Comparison of ENCODE assay signal across 1 cellular context in the genomic region with DNA sequence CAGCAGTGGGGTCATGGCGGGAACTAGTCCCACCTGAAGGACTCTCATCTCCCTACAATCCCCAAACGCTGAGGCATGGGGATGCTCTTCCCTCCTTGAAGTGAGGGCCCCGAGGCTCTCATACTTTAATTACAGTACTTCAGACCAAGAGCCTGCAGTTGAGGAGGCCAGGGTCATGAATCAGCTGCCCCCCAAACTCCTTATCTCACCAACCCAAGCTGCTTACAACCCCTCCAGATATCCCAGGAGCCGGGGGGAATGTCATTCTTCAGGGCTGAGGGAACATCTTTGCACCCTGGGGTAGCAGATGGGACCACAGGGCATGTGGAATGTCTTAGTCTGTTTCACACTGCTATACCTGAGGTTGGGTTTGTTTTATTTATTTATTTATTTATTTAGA.
TF ChIP-seq lines count a peak whose summit lies in the region.

No MANE protein-coding gene starts in this region.

TF ChIP-seq in K562, 482 proteins besides CTCF, POLR2A, EP300 and RAD21:
- no peak for TF ChIP-seq C11orf30 (IDR thresholded peaks at IDR 0.05; ENCODE audit: low read depth)
- no peak for TF ChIP-seq TAF15 (IDR thresholded peaks at IDR 0.05; ENCODE audit: low read depth, low read length)
- TF ChIP-seq, protein P1, sequence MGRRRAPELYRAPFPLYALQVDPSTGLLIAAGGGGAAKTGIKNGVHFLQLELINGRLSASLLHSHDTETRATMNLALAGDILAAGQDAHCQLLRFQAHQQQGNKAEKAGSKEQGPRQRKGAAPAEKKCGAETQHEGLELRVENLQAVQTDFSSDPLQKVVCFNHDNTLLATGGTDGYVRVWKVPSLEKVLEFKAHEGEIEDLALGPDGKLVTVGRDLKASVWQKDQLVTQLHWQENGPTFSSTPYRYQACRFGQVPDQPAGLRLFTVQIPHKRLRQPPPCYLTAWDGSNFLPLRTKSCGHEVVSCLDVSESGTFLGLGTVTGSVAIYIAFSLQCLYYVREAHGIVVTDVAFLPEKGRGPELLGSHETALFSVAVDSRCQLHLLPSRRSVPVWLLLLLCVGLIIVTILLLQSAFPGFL (CRISPR knock-in tag; IDR thresholded peaks at IDR 0.05): no peak
- TF ChIP-seq ARID1B (IDR thresholded peaks at IDR 0.05): no peak
- TF ChIP-seq THRA (IDR thresholded peaks at IDR 0.05): no peak
- peak; percentile 63 for TF ChIP-seq CBFA2T3 (IDR thresholded peaks at IDR 0.05)
- TF ChIP-seq ZEB2 (IDR thresholded peaks at IDR 0.05): no peak
- TF ChIP-seq ZNF384 (IDR thresholded peaks at IDR 0.05; ENCODE audit: low read depth, low read length): no peak
- TF ChIP-seq TCF3 (CRISPR knock-in tag; IDR thresholded peaks at IDR 0.05): peak; percentile 8; the same call in 1 of the 2 replicates
- TF ChIP-seq YY1 (IDR thresholded peaks at IDR 0.05; ENCODE audit: borderline replicate concordance in 1 of 3, control insufficient read depth in 1 of 3, extremely low read depth in 1 of 3, insufficient read depth in 3 of 3, insufficient read length in 1 of 3, insufficient replicate concordance in 2 of 3, low read depth in 1 of 3, low read length in 2 of 3): no peak
- TF ChIP-seq ZKSCAN8 (CRISPR knock-in tag; IDR thresholded peaks at IDR 0.05): no peak
- TF ChIP-seq NUFIP1 (IDR thresholded peaks at IDR 0.05; ENCODE audit: partially characterized antibody): no peak
- TF ChIP-seq PHF8 (IDR thresholded peaks at IDR 0.05; ENCODE audit: borderline replicate concordance, low read length): no peak
- TF ChIP-seq MECOM (CRISPR knock-in tag; IDR thresholded peaks at IDR 0.05): no peak
- no peak for TF ChIP-seq HDAC8 (tag; IDR thresholded peaks at IDR 0.05)
- TF ChIP-seq CBX3 (IDR thresholded peaks at IDR 0.05; ENCODE audit: borderline replicate concordance in 1 of 2, low read length in 2 of 2): no peak
- no peak for TF ChIP-seq ZBTB40 (IDR thresholded peaks at IDR 0.05)
- no peak for TF ChIP-seq ZBTB40 (CRISPR knock-in tag; IDR thresholded peaks at IDR 0.05)
- peak; percentile 48; the same call in 1 of the 2 replicates for TF ChIP-seq CBFA2T2 (conservative IDR thresholded peaks at IDR 0.05)
- TF ChIP-seq, protein P2, sequence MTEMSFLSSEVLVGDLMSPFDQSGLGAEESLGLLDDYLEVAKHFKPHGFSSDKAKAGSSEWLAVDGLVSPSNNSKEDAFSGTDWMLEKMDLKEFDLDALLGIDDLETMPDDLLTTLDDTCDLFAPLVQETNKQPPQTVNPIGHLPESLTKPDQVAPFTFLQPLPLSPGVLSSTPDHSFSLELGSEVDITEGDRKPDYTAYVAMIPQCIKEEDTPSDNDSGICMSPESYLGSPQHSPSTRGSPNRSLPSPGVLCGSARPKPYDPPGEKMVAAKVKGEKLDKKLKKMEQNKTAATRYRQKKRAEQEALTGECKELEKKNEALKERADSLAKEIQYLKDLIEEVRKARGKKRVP (CRISPR knock-in tag; IDR thresholded peaks at IDR 0.05): no peak
- TF ChIP-seq CBX5 (IDR thresholded peaks at IDR 0.05; ENCODE audit: borderline replicate concordance, low read depth): no peak
- no peak for TF ChIP-seq ZNF76 (CRISPR knock-in tag; IDR thresholded peaks at IDR 0.05; ENCODE audit: borderline replicate concordance)
- TF ChIP-seq, protein P3, sequence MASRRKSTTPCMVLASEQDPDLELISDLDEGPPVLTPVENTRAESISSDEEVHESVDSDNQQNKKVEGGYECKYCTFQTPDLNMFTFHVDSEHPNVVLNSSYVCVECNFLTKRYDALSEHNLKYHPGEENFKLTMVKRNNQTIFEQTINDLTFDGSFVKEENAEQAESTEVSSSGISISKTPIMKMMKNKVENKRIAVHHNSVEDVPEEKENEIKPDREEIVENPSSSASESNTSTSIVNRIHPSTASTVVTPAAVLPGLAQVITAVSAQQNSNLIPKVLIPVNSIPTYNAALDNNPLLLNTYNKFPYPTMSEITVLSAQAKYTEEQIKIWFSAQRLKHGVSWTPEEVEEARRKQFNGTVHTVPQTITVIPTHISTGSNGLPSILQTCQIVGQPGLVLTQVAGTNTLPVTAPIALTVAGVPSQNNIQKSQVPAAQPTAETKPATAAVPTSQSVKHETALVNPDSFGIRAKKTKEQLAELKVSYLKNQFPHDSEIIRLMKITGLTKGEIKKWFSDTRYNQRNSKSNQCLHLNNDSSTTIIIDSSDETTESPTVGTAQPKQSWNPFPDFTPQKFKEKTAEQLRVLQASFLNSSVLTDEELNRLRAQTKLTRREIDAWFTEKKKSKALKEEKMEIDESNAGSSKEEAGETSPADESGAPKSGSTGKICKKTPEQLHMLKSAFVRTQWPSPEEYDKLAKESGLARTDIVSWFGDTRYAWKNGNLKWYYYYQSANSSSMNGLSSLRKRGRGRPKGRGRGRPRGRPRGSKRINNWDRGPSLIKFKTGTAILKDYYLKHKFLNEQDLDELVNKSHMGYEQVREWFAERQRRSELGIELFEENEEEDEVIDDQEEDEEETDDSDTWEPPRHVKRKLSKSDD (conservative IDR thresholded peaks at IDR 0.05; ENCODE audit: low read length): no peak
- TF ChIP-seq RFX7 (CRISPR knock-in tag; IDR thresholded peaks at IDR 0.05): no peak
- no peak for TF ChIP-seq PRPF4 (IDR thresholded peaks at IDR 0.05; ENCODE audit: insufficient read depth, low read depth, low read length, poor library complexity, severe bottlenecking)
- no peak for TF ChIP-seq ERF (CRISPR knock-in tag; IDR thresholded peaks at IDR 0.05)
- no peak for TF ChIP-seq ELF4 (CRISPR knock-in tag; IDR thresholded peaks at IDR 0.05)
